18 cellular contexts compared by ENCODE assay signal in the genomic region with DNA sequence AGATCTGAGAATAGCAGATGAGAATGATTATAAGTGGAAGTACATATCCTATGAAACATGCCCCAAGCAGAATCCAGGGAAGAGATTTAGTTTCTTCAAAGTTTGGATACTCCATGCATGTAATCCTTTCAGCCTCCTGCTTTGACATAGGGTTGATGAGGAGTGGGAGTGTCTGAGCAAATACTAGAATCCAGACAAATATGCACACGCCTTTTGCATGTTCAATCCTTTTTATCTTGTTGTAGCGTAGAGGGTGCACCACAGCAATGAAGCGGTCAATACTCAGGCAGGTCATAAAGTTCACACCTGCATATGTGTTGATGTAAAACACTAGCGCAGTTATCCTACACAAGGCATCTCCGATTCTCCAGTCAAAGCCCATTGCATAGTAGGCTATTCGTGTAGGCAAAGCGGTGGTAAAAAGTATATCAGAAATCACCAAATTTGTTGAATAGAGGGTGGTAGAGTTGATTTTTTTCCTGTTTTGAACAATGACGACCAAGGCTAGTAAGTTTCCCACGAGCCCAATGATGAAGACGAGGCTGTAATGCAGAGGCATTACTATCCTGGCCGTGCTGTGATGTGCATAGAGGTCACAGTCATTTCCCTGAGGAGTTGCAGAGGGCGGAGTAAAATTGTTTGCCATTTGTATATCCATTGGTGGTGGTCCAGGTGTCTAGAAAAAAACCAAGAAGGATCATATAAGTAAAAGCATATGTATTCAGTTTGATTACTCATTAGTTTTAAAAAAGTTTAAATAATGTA. TPM values are rescaled to one million over a fixed set of nuclear protein-coding genes. Genes with fewer than 3 reads are reported as not detected.
A peak's percentile ranks its signal among the peaks of the same experiment; 100 is the strongest.
DNase-seq lines count a peak whose midpoint lies in the region; ATAC-seq and TF ChIP-seq lines count a peak whose summit lies in the region.
"Had no signal": no experiment of that assay in that cellular context is flagged by ENCODE, and none has a peak within 500 bp of the region (broad histone marks: within the 10 kb centered on the region; RNA-seq: fewer than 3 reads in every experiment).

No MANE protein-coding gene starts in this region.

- no peak overlapping the region for H3K4me2 ChIP-seq in neural progenitor cell

- H3K79me2 ChIP-seq in neural progenitor cell (ENCODE audit: low read depth): no peaks in the 10 kb centered on the region

- H3K9me3 Mint-ChIP-seq in activated naive CD4-positive, alpha-beta T cell treated with anti-CD3 and anti-CD28 coated beads, Interleukin-2, amount 10 ng/mL, durations not matched to agents 7 days and 5 days: no peaks in the 10 kb centered on the region
- no peaks in the 10 kb centered on the region for H3K9me3 Mint-ChIP-seq in dendritic cell treated with granulocyte-macrophage colony-stimulating factor and Interleukin-4, amounts not matched to agents 40 ng/mL and 50 ng/mL, for 4 days
- H3K9me3 Mint-ChIP-seq in stimulated activated naive B cell treated with anti-CD40 and anti-IgM and Interleukin-4, amounts not matched to agents 10 μg/mL and 1 μg/mL and 100 μg/mL, for 72 hours: no peaks in the 10 kb centered on the region
- H3K9me3 Mint-ChIP-seq in neural progenitor cell: no peaks in the 10 kb centered on the region

- intact Hi-C loops in dendritic cell treated with granulocyte-macrophage colony-stimulating factor and Interleukin-4, amounts not matched to agents 40 ng/mL and 50 ng/mL, for 4 days (cut with micrococcal nuclease): no loop called here

- H3K4me3 ChIP-seq in neural progenitor cell: no peak overlapping the region
- H3K4me3 ChIP-seq: thyroid gland had no signal

- ATAC-seq in T-helper 17 cell: no peak
- peak; percentile 33 to 35 for ATAC-seq in stimulated activated naive B cell treated with anti-CD40 and anti-IgM and Interleukin-4, amounts not matched to agents 10 μg/mL and 1 μg/mL and 100 μg/mL, for 72 hours (replicated peaks)
- ATAC-seq: esophagus mucosa had no signal

- peak overlapping the region; percentile 22 for H3K4me3 Mint-ChIP-seq in activated naive CD4-positive, alpha-beta T cell treated with anti-CD3 and anti-CD28 coated beads, Interleukin-2, amount 10 ng/mL, durations not matched to agents 7 days and 5 days
- H3K4me3 Mint-ChIP-seq in T-helper 17 cell: peak overlapping the region; percentile 84
- peak overlapping the region; percentile 26 for H3K4me3 Mint-ChIP-seq in dendritic cell treated with granulocyte-macrophage colony-stimulating factor and Interleukin-4, amounts not matched to agents 40 ng/mL and 50 ng/mL, for 4 days
- peak overlapping the region; percentile 65 to 69 for H3K4me3 Mint-ChIP-seq in stimulated activated naive B cell treated with anti-CD40 and anti-IgM and Interleukin-4, amounts not matched to agents 10 μg/mL and 1 μg/mL and 100 μg/mL, for 72 hours
- H3K4me3 Mint-ChIP-seq in neural progenitor cell: no peak overlapping the region

- H3K36me3 Mint-ChIP-seq in activated naive CD4-positive, alpha-beta T cell treated with anti-CD3 and anti-CD28 coated beads, Interleukin-2, amount 10 ng/mL, durations not matched to agents 7 days and 5 days: peaks cover 49% of the 10 kb centered on the region
- H3K36me3 Mint-ChIP-seq in T-helper 17 cell (ENCODE audit: low read depth) (peaks cover 29% of the 10 kb centered on the region), neural progenitor cell (peaks cover 2% of the 10 kb centered on the region)
- peaks cover 77% of the 10 kb centered on the region for H3K36me3 Mint-ChIP-seq in dendritic cell treated with granulocyte-macrophage colony-stimulating factor and Interleukin-4, amounts not matched to agents 40 ng/mL and 50 ng/mL, for 4 days (ENCODE audit: low read depth)
- H3K36me3 Mint-ChIP-seq in stimulated activated naive B cell treated with anti-CD40 and anti-IgM and Interleukin-4, amounts not matched to agents 10 μg/mL and 1 μg/mL and 100 μg/mL, for 72 hours: peaks cover 45 to 66% of the 10 kb centered on the region in 2 donors

- H3K27ac ChIP-seq in neural progenitor cell: no peak overlapping the region
- H3K27ac ChIP-seq: thyroid gland had no signal

- H3K4me1 Mint-ChIP-seq in activated naive CD4-positive, alpha-beta T cell treated with anti-CD3 and anti-CD28 coated beads, Interleukin-2, amount 10 ng/mL, durations not matched to agents 7 days and 5 days: peaks cover 76% of the 10 kb centered on the region
- H3K4me1 Mint-ChIP-seq in T-helper 17 cell: peaks cover 67% of the 10 kb centered on the region
- H3K4me1 Mint-ChIP-seq in dendritic cell treated with granulocyte-macrophage colony-stimulating factor and Interleukin-4, amounts not matched to agents 40 ng/mL and 50 ng/mL, for 4 days (ENCODE audit: low read depth): peaks cover 72% of the 10 kb centered on the region
- peaks cover 51 to 81% of the 10 kb centered on the region in 2 donors for H3K4me1 Mint-ChIP-seq in stimulated activated naive B cell treated with anti-CD40 and anti-IgM and Interleukin-4, amounts not matched to agents 10 μg/mL and 1 μg/mL and 100 μg/mL, for 72 hours
- H3K4me1 Mint-ChIP-seq in neural progenitor cell: no peaks in the 10 kb centered on the region

- no peaks in the 10 kb centered on the region for H3K36me3 ChIP-seq in neural progenitor cell
- H3K36me3 ChIP-seq: thyroid gland had no signal

- no peaks in the 10 kb centered on the region for H3K9me3 ChIP-seq in T-helper 17 cell (ENCODE audit: control insufficient read depth, low read length, poor library complexity, severe bottlenecking)
- H3K9me3 ChIP-seq in neural progenitor cell (ENCODE audit: low read depth): no peaks in the 10 kb centered on the region
- H3K9me3 ChIP-seq: thyroid gland had no signal

- no peak overlapping the region for H3K9ac ChIP-seq in neural progenitor cell

- H3K27me3 Mint-ChIP-seq in activated naive CD4-positive, alpha-beta T cell treated with anti-CD3 and anti-CD28 coated beads, Interleukin-2, amount 10 ng/mL, durations not matched to agents 7 days and 5 days: no peaks in the 10 kb centered on the region
- no peaks in the 10 kb centered on the region for H3K27me3 Mint-ChIP-seq in T-helper 17 cell
- H3K27me3 Mint-ChIP-seq in dendritic cell treated with granulocyte-macrophage colony-stimulating factor and Interleukin-4, amounts not matched to agents 40 ng/mL and 50 ng/mL, for 4 days: no peaks in the 10 kb centered on the region
- H3K27me3 Mint-ChIP-seq in stimulated activated naive B cell treated with anti-CD40 and anti-IgM and Interleukin-4, amounts not matched to agents 10 μg/mL and 1 μg/mL and 100 μg/mL, for 72 hours: no peaks in the 10 kb centered on the region
- no peaks in the 10 kb centered on the region for H3K27me3 Mint-ChIP-seq in neural progenitor cell (ENCODE audit: insufficient read depth, low read depth)

- CTCF ChIA-PET in activated naive CD4-positive, alpha-beta T cell treated with anti-CD3 and anti-CD28 coated beads, Interleukin-2, amount 10 ng/mL, durations not matched to agents 7 days and 5 days (lab: Charles Lee): interaction anchor here (0.8 to 2.6 kb wide), 4 partner anchors 25 to 141 kb away, joined by 4 to 15 read pairs (median 8); no protein-coding TSS in a partner anchor
- CTCF ChIA-PET in HEK293T (lab: Yijun Ruan, JAX): no interaction called here

- peak overlapping the region; percentile 77 for H3K27ac Mint-ChIP-seq in activated naive CD4-positive, alpha-beta T cell treated with anti-CD3 and anti-CD28 coated beads, Interleukin-2, amount 10 ng/mL, durations not matched to agents 7 days and 5 days
- H3K27ac Mint-ChIP-seq in T-helper 17 cell: peak overlapping the region; percentile 98
- peak overlapping the region; percentile 93 for H3K27ac Mint-ChIP-seq in dendritic cell treated with granulocyte-macrophage colony-stimulating factor and Interleukin-4, amounts not matched to agents 40 ng/mL and 50 ng/mL, for 4 days
- H3K27ac Mint-ChIP-seq in stimulated activated naive B cell treated with anti-CD40 and anti-IgM and Interleukin-4, amounts not matched to agents 10 μg/mL and 1 μg/mL and 100 μg/mL, for 72 hours: peak overlapping the region; percentile 88
- H3K27ac Mint-ChIP-seq in neural progenitor cell: no peak overlapping the region

- no peaks in the 10 kb centered on the region for H3K27me3 ChIP-seq in neural progenitor cell
- H3K27me3 ChIP-seq: thyroid gland had no signal

- POLR2A ChIA-PET in HEK293T (lab: Yijun Ruan, JAX): no interaction called here

- H3K4me1 ChIP-seq in neural progenitor cell: no peaks in the 10 kb centered on the region

- no peaks in the 10 kb centered on the region for H3F3A ChIP-seq in neural progenitor cell (ENCODE audit: low read depth)

- no peak overlapping the region for H2AFZ ChIP-seq in neural progenitor cell (replicated peaks)

- TF ChIP-seq CTCF in neural progenitor cell (IDR thresholded peaks at IDR 0.05): no peak

- DNase-seq in activated naive CD4-positive, alpha-beta T cell treated with anti-CD3 and anti-CD28 coated beads, Interleukin-2, amount 10 ng/mL, durations not matched to agents 7 days and 5 days: peak; percentile 20
- DNase-seq in activated naive CD4-positive, alpha-beta T cell treated with Interleukin-2 at 50 U/mL for 16 hours: no peak
- no peak for DNase-seq in T-helper 17 cell
- DNase-seq in stimulated activated naive B cell treated with anti-CD40 and anti-IgM and Interleukin-4, amounts not matched to agents 10 μg/mL and 1 μg/mL and 100 μg/mL, for 72 hours: no peak
- no peak for DNase-seq in neural progenitor cell (ENCODE audit: low spot score)
- no peak for DNase-seq in HEK293T (ENCODE audit: extremely low spot score)
- no peak for DNase-seq in kidney tubule cell (ENCODE audit: low spot score)
- DNase-seq: HCEC 1CT; Kasumi-1; NCI-H1105; stimulated activated CD4-positive, alpha-beta T cell treated with anti-CD3 and anti-CD28 coated beads, Interleukin-4, amount 100 ng/mL, for 4 hours; stimulated activated CD8-positive, alpha-beta memory T cell treated with anti-CD3 and anti-CD28 coated beads, Interleukin-4, amount 100 ng/mL, for 48 hours; thyroid gland had no signal

- H4K20me1 ChIP-seq in neural progenitor cell (ENCODE audit: low read depth): peaks cover 7% of the 10 kb centered on the region

TF ChIP-seq in HEK293T, 16 proteins besides CTCF, POLR2A, EP300 and RAD21:
- TF ChIP-seq ARNT (IDR thresholded peaks at IDR 0.05) (no peak), ZNF384 (IDR thresholded peaks at IDR 0.05) (no peak), FOXM1 (IDR thresholded peaks at IDR 0.05; ENCODE audit: borderline replicate concordance) (no peak), SP1 (IDR thresholded peaks at IDR 0.05) (no peak)
TF ChIP-seq in HEK293T: peak in this region for 0.

RNA-seq across cellular contexts. Expression of gene GPR183, which starts 11.5 kb away (rescaled TPM):
- 100 to 1,000 TPM; 249 to 322 TPM for total RNA-seq in T-helper 17 cell
- not detected in 2 replicates for total RNA-seq in neural progenitor cell (ENCODE audit: low replicate concordance)
- total RNA-seq: bronchial epithelial cell, HT-29 had no signal

RNA-seq across cellular contexts. Expression of gene GPR18, which starts 37.5 kb away (rescaled TPM):
- 10 to 100 TPM; 10.1 to 13.6 TPM for total RNA-seq in T-helper 17 cell
- not detected in 2 replicates for total RNA-seq in neural progenitor cell (ENCODE audit: low replicate concordance)
- total RNA-seq: bronchial epithelial cell, esophagus mucosa, HT-29, posterior vena cava had no signal

Comparison
In these comparisons a context has a peak if more than half of its experiments do, and no peak if none do; other contexts are left out.
1. RNA of gene GPR183, which starts 11.5 kb away (total RNA-seq): 249 to 322 TPM in T-helper 17 cell; not detected in neural progenitor cell; every median in the first group is over 100 times any median in the second.
2. RNA of gene GPR18, which starts 37.5 kb away (total RNA-seq): 10.1 to 13.6 TPM in T-helper 17 cell; not detected in neural progenitor cell; every median in the first group is over 10 times any median in the second.